In the genomic region with DNA sequence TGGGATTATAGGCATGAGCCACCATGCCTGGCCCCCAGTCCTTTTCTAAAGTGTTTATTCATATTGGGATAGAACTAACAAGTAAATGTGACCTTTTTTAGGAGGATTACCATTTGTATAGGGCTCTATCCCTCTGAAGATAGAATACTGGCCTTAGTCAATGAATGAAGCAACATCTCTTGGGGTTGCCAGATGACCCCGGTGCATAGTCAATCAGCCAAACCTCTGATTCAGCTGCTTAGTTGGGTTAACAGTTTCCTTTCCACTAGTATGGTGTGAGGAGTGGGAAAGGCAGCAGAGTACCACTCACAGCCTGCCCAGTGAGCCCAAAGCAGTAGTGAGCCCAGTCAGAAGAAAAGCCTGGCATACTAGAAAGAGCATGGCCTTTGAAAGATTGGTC, we compare ENCODE assay signal across 24 cellular contexts.
"Had no signal": no experiment of that assay in that cellular context is flagged by ENCODE, and none has a peak within 500 bp of the region (broad histone marks: within the 10 kb centered on the region; RNA-seq: fewer than 3 reads in every experiment).

No MANE protein-coding gene starts in this region.

- DNase-seq: activated CD8-positive, alpha-beta memory T cell treated with anti-CD3 and anti-CD28 coated beads for 24 hours; activated effector memory CD4-positive, alpha-beta T cell treated with anti-CD3 and anti-CD28 coated beads, Interleukin-2, amount 50 U/mL, for 16 hours; activated T-cell treated with anti-CD3 and anti-CD28 coated beads, Interleukin-2, amount 50 U/mL, for 72 hours; cerebellar nuclear complex; effector CD8-positive, alpha-beta T cell; esophagus squamous epithelium; heart left ventricle; immature natural killer cell; lower lobe of right lung; stimulated activated CD4-positive, alpha-beta T cell treated with anti-CD3 and anti-CD28 coated beads, Interleukin-12 subunit alpha, Interleukin-12 subunit beta, amount 100 ng/mL, for 4 hours; stimulated activated CD4-positive, alpha-beta T cell treated with anti-CD3 and anti-CD28 coated beads, Interleukin-1b, Interleukin-23, amount 100 ng/mL, for 48 hours; T1000; transverse colon; uterus had no signal

- H3K27ac ChIP-seq: breast epithelium, esophagus squamous epithelium, heart left ventricle, lower lobe of right lung, neutrophil, suprapubic skin, transverse colon, uterus had no signal

- H3K4me3 ChIP-seq: breast epithelium, esophagus squamous epithelium, gastroesophageal sphincter, heart left ventricle, lower lobe of right lung, suprapubic skin, transverse colon, uterus had no signal

- H3K27me3 Mint-ChIP-seq: activated naive CD4-positive, alpha-beta T cell treated with anti-CD3 and anti-CD28 coated beads, Interleukin-2, amount 50 U/mL, for 24 hours; dendritic cell treated with granulocyte-macrophage colony-stimulating factor and Interleukin-4, amounts not matched to agents 40 ng/mL and 50 ng/mL, for 4 days; natural killer cell treated with Interleukin-12 subunit alpha and Interleukin-12 subunit beta and Interleukin-15 and Interleukin-18, amount 100 ng/mL, for 72 hours; stimulated activated naive CD8-positive, alpha-beta T cell treated with anti-CD3 and anti-CD28 coated beads, Interleukin-15, Interleukin-2, amounts not matched to agents 100 ng/mL and 50 ng/mL, for 24 hours had no signal

- H3K4me1 ChIP-seq: breast epithelium, heart left ventricle, lower lobe of right lung, suprapubic skin, uterus had no signal

- H3K36me3 ChIP-seq: breast epithelium, esophagus squamous epithelium, gastroesophageal sphincter, heart left ventricle, lower lobe of right lung, neutrophil, suprapubic skin, transverse colon, uterus had no signal

- H3K4me1 Mint-ChIP-seq: activated naive CD4-positive, alpha-beta T cell treated with anti-CD3 and anti-CD28 coated beads, Interleukin-2, amount 50 U/mL, for 24 hours; immature natural killer cell had no signal

- H3K27me3 ChIP-seq: breast epithelium, esophagus squamous epithelium, gastroesophageal sphincter, heart left ventricle, neutrophil, suprapubic skin, transverse colon, uterus had no signal

- ATAC-seq: activated CD4-positive, CD25-positive, alpha-beta regulatory T cell treated with anti-CD3 and anti-CD28 coated beads, Interleukin-2, amount 50 U/mL, for 24 hours; activated T-cell treated with anti-CD3 and anti-CD28 coated beads, Interleukin-2, amount 50 U/mL, for 72 hours; gastroesophageal sphincter; heart left ventricle; lower lobe of right lung had no signal

- H3K9me3 ChIP-seq: breast epithelium, esophagus squamous epithelium, gastroesophageal sphincter, heart left ventricle, lower lobe of right lung, neutrophil, suprapubic skin, transverse colon, uterus had no signal

- H3K27ac Mint-ChIP-seq: activated naive CD4-positive, alpha-beta T cell treated with anti-CD3 and anti-CD28 coated beads, Interleukin-2, amount 50 U/mL, for 24 hours; activated T-cell treated with anti-CD3 and anti-CD28 coated beads, Interleukin-2, amount 50 U/mL, for 72 hours; dendritic cell treated with granulocyte-macrophage colony-stimulating factor and Interleukin-4, amounts not matched to agents 40 ng/mL and 50 ng/mL, for 4 days; immature natural killer cell; mesothelial cell of epicardium; natural killer cell treated with Interleukin-12 subunit alpha and Interleukin-12 subunit beta and Interleukin-15 and Interleukin-18, amount 100 ng/mL, for 72 hours; stimulated activated naive CD8-positive, alpha-beta T cell treated with anti-CD3 and anti-CD28 coated beads, Interleukin-15, Interleukin-2, amounts not matched to agents 100 ng/mL and 50 ng/mL, for 24 hours had no signal

- H3K9me3 Mint-ChIP-seq: activated naive CD4-positive, alpha-beta T cell treated with anti-CD3 and anti-CD28 coated beads, Interleukin-2, amount 50 U/mL, for 24 hours; activated T-cell treated with anti-CD3 and anti-CD28 coated beads, Interleukin-2, amount 50 U/mL, for 72 hours; dendritic cell treated with granulocyte-macrophage colony-stimulating factor and Interleukin-4, amounts not matched to agents 40 ng/mL and 50 ng/mL, for 4 days; immature natural killer cell; mesothelial cell of epicardium; natural killer cell treated with Interleukin-12 subunit alpha and Interleukin-12 subunit beta and Interleukin-15 and Interleukin-18, amount 100 ng/mL, for 72 hours; stimulated activated naive CD8-positive, alpha-beta T cell treated with anti-CD3 and anti-CD28 coated beads, Interleukin-15, Interleukin-2, amounts not matched to agents 100 ng/mL and 50 ng/mL, for 24 hours had no signal

- H3K36me3 Mint-ChIP-seq: activated naive CD4-positive, alpha-beta T cell treated with anti-CD3 and anti-CD28 coated beads, Interleukin-2, amount 50 U/mL, for 24 hours; mesothelial cell of epicardium; natural killer cell treated with Interleukin-12 subunit alpha and Interleukin-12 subunit beta and Interleukin-15 and Interleukin-18, amount 100 ng/mL, for 72 hours had no signal

- H3K4me3 Mint-ChIP-seq: activated naive CD4-positive, alpha-beta T cell treated with anti-CD3 and anti-CD28 coated beads, Interleukin-2, amount 50 U/mL, for 24 hours; activated T-cell treated with anti-CD3 and anti-CD28 coated beads, Interleukin-2, amount 50 U/mL, for 72 hours; dendritic cell treated with granulocyte-macrophage colony-stimulating factor and Interleukin-4, amounts not matched to agents 40 ng/mL and 50 ng/mL, for 4 days; immature natural killer cell; mesothelial cell of epicardium; natural killer cell treated with Interleukin-12 subunit alpha and Interleukin-12 subunit beta and Interleukin-15 and Interleukin-18, amount 100 ng/mL, for 72 hours; stimulated activated naive CD8-positive, alpha-beta T cell treated with anti-CD3 and anti-CD28 coated beads, Interleukin-15, Interleukin-2, amounts not matched to agents 100 ng/mL and 50 ng/mL, for 24 hours had no signal
